Comparison of ENCODE assay signal across 19 cellular contexts in genomic region chr2:46058140-46058539, GRCh38.
A peak's percentile ranks its signal among the peaks of the same experiment; 100 is the strongest.
DNase-seq lines count a peak whose midpoint lies in the region; ATAC-seq and TF ChIP-seq lines count a peak whose summit lies in the region.
"Had no signal": no experiment of that assay in that cellular context is flagged by ENCODE, and none has a peak within 500 bp of the region (broad histone marks: within the 10 kb centered on the region; RNA-seq: fewer than 3 reads in every experiment).

No MANE protein-coding gene starts in this region.

- H3K27ac ChIP-seq in SJSA1, result peak overlapping the region; percentile 20; the same call in 1 of the 2 replicates

- ATAC-seq in left ventricle myocardium superior, result peak; percentile 54
- no peak for ATAC-seq in HG02642 (IDR thresholded peaks at IDR 0.05; ENCODE audit: poor library complexity, unreplicated experiment)
- ATAC-seq in GM21786 (IDR thresholded peaks at IDR 0.05; ENCODE audit: unreplicated experiment), result no peak
- no peak for ATAC-seq in GM18873 (IDR thresholded peaks at IDR 0.05; ENCODE audit: low FRiP score, unreplicated experiment)
- ATAC-seq: activated CD4-positive, alpha-beta T cell treated with anti-CD3 and anti-CD28 coated beads for 36 hours; Panc1 had no signal

- H3K4me3 ChIP-seq in SJSA1 (no peak overlapping the region), epithelial cell of esophagus (ENCODE audit: low read length) (no peak overlapping the region), MG63 (no peak overlapping the region)

- H3K27me3 ChIP-seq in SJSA1 (replicated peaks) (no peaks in the 10 kb centered on the region), MG63 (no peaks in the 10 kb centered on the region)

- H3K4me1 ChIP-seq in SJSA1 (replicated peaks), result peaks cover 21% of the 10 kb centered on the region

- intact Hi-C loops in left ventricle myocardium superior (cut with micrococcal nuclease), result no loop called here

- DNase-seq in SJSA1 (ENCODE audit: low read depth in 1 of 2, low spot score in 2 of 2), result peak; percentile 67 to 72
- DNase-seq in epithelial cell of esophagus (ENCODE audit: low read depth), result peak; percentile 20
- DNase-seq in left ventricle myocardium superior, result peak; percentile 58
- DNase-seq in putamen (ENCODE audit: low spot score), result peak; percentile 30
- no peak for DNase-seq in MG63
- DNase-seq: activated CD4-positive, alpha-beta T cell treated with anti-CD3 and anti-CD28 coated beads for 36 hours; activated naive CD4-positive, alpha-beta T cell treated with anti-CD3 and anti-CD28 coated beads, Interleukin-2, amount 50 U/mL, for 16 hours; activated T-cell treated with anti-CD3 and anti-CD28 coated beads, Interleukin-2, amount 50 U/mL, for 48 hours; aorta; cerebellar nuclear complex; effector CD4-positive, alpha-beta T cell; glutamatergic neuron; H7; NCI-H1417; NK-92 treated with Interleukin-12 subunit alpha and Interleukin-12 subunit beta, amount 100 ng/mL, for 24 hours had no signal

- no peak for TF ChIP-seq CTCF in epithelial cell of esophagus (IDR thresholded peaks at IDR 0.05; ENCODE audit: insufficient read depth, low read depth, low read length, missing control alignments)

- no peaks in the 10 kb centered on the region for H3K9me3 ChIP-seq in SJSA1 (replicated peaks)
- no peaks in the 10 kb centered on the region for H3K9me3 ChIP-seq in MG63

- H3K36me3 ChIP-seq in SJSA1, result no peaks in the 10 kb centered on the region
- H3K36me3 ChIP-seq in MG63, result 0 out of 2 replicates have a peak, but pooled peaks cover 3% of the 10 kb centered on the region
